Comparison of ENCODE assay signal across 12 cellular contexts in genomic region chrX:49175875-49176274, GRCh38. TPM values are rescaled to one million over a fixed set of nuclear protein-coding genes. Genes with fewer than 3 reads are reported as not detected.
DNase-seq lines count a peak whose midpoint lies in the region; ATAC-seq and TF ChIP-seq lines count a peak whose summit lies in the region.
"Had no signal": no experiment of that assay in that cellular context is flagged by ENCODE, and none has a peak within 500 bp of the region (broad histone marks: within the 10 kb centered on the region; RNA-seq: fewer than 3 reads in every experiment).

No MANE protein-coding gene starts in this region.

- H3K4me1 Mint-ChIP-seq in Calu3 (ENCODE audit: low read depth, unreplicated experiment), result peaks cover 33% of the 10 kb centered on the region
- H3K4me1 Mint-ChIP-seq in dendritic cell treated with granulocyte-macrophage colony-stimulating factor and Interleukin-4, amounts not matched to agents 40 ng/mL and 50 ng/mL, for 4 days (ENCODE audit: low read depth), result peaks cover 72% of the 10 kb centered on the region
- peaks cover 19% of the 10 kb centered on the region for H3K4me1 Mint-ChIP-seq in activated CD8-positive, alpha-beta T cell treated with anti-CD3 and anti-CD28 coated beads for 36 hours (ENCODE audit: low read depth)

- ATAC-seq in HG02970 (IDR thresholded peaks at IDR 0.05; ENCODE audit: low FRiP score, unreplicated experiment), result no peak
- ATAC-seq in activated CD8-positive, alpha-beta T cell treated with anti-CD3 and anti-CD28 coated beads for 36 hours, result no peak
- ATAC-seq: HepG2 had no signal

- no peak overlapping the region for H3K9ac ChIP-seq in stomach smooth muscle (ENCODE audit: low read length in 2 of 2)

- BruUV-seq in Calu3 (replicated peaks; lab: Mats Ljungman, UMichigan), result no TSS peak

- no peak overlapping the region for H3K4me3 Mint-ChIP-seq in Calu3 (ENCODE audit: low read depth, unreplicated experiment)
- H3K4me3 Mint-ChIP-seq in dendritic cell treated with granulocyte-macrophage colony-stimulating factor and Interleukin-4, amounts not matched to agents 40 ng/mL and 50 ng/mL, for 4 days, result no peak overlapping the region
- no peak overlapping the region for H3K4me3 Mint-ChIP-seq in activated CD8-positive, alpha-beta T cell treated with anti-CD3 and anti-CD28 coated beads for 36 hours

- intact Hi-C loops in Calu3 (cut with micrococcal nuclease; ENCODE audit: unreplicated experiment), result no loop called here
- intact Hi-C loops in dendritic cell treated with granulocyte-macrophage colony-stimulating factor and Interleukin-4, amounts not matched to agents 40 ng/mL and 50 ng/mL, for 4 days (cut with micrococcal nuclease), result no loop called here
- intact Hi-C loops in activated CD8-positive, alpha-beta T cell treated with anti-CD3 and anti-CD28 coated beads for 36 hours (cut with micrococcal nuclease), result no loop called here

- DNase-seq in Calu3 (no peak), RWPE1 (ENCODE audit: low spot score) (no peak), NAMALWA (ENCODE audit: low spot score) (no peak)
- DNase-seq in activated CD8-positive, alpha-beta T cell treated with anti-CD3 and anti-CD28 coated beads for 36 hours, result no peak
- DNase-seq: CD8-positive, alpha-beta memory T cell; DMS 273 treated with DMSO at 0.1 percent for 48 hours; NCI-H1436; NCI-H2029 treated with DMSO at 0.1 percent for 48 hours had no signal

- no peaks in the 10 kb centered on the region for H3K9me3 Mint-ChIP-seq in Calu3 (ENCODE audit: low read depth, unreplicated experiment)
- H3K9me3 Mint-ChIP-seq in dendritic cell treated with granulocyte-macrophage colony-stimulating factor and Interleukin-4, amounts not matched to agents 40 ng/mL and 50 ng/mL, for 4 days, result no peaks in the 10 kb centered on the region
- no peaks in the 10 kb centered on the region for H3K9me3 Mint-ChIP-seq in activated CD8-positive, alpha-beta T cell treated with anti-CD3 and anti-CD28 coated beads for 36 hours
- H3K9me3 Mint-ChIP-seq: CD8-positive, alpha-beta memory T cell had no signal

- H3K27ac ChIP-seq in RWPE1 (peak overlapping the region; percentile 97), stomach smooth muscle (ENCODE audit: low read length) (peak overlapping the region; percentile 55)

- POLR2A ChIA-PET in RWPE1 (lab: Yijun Ruan, JAX; ENCODE audit: low non-redundant PET), result interaction anchor here (1.0 to 1.1 kb wide), 2 partner anchors 9 kb away, joined by 3 to 4 read pairs; no protein-coding TSS in a partner anchor
- POLR2A ChIA-PET in activated CD8-positive, alpha-beta T cell treated with anti-CD3 and anti-CD28 coated beads for 36 hours (lab: Charles Lee), result interaction anchor here (1.5 kb wide), 1 partner anchor 10 kb away, joined by 3 read pairs; no protein-coding TSS in a partner anchor

- H3K4me1 ChIP-seq in stomach smooth muscle (ENCODE audit: control insufficient read depth, insufficient read depth, low read length), result peaks cover 14% of the 10 kb centered on the region

- H3K9me3 ChIP-seq in stomach smooth muscle (ENCODE audit: control insufficient read depth in 2 of 2, low read length in 2 of 2), result no peaks in the 10 kb centered on the region

- no peak overlapping the region for H3K4me3 ChIP-seq in stomach smooth muscle (ENCODE audit: low read length in 2 of 2)

- H3K36me3 ChIP-seq in stomach smooth muscle (ENCODE audit: control insufficient read depth in 2 of 2, insufficient read depth in 2 of 2, low read length in 2 of 2), result peaks cover 11 to 14% of the 10 kb centered on the region in 2 donors

- no peak for TF ChIP-seq CTCF in Calu3 (IDR thresholded peaks at IDR 0.05; ENCODE audit: unreplicated experiment)
- TF ChIP-seq CTCF in RWPE1 (conservative IDR thresholded peaks at IDR 0.05; ENCODE audit: low read depth), result no peak
- no peak for TF ChIP-seq CTCF in activated CD8-positive, alpha-beta T cell treated with anti-CD3 and anti-CD28 coated beads for 36 hours (IDR thresholded peaks at IDR 0.05)

- peaks cover 0 to 3% of the 10 kb centered on the region in 2 donors for H3K27me3 ChIP-seq in stomach smooth muscle (ENCODE audit: control insufficient read depth in 1 of 2, insufficient read depth in 2 of 2, low read length in 2 of 2)

- CTCF ChIA-PET in Calu3 (lab: Charles Lee) (no interaction called here), RWPE1 (lab: Yijun Ruan, JAX) (no interaction called here)
- CTCF ChIA-PET in activated CD8-positive, alpha-beta T cell treated with anti-CD3 and anti-CD28 coated beads for 36 hours (lab: Charles Lee), result no interaction called here

- peak overlapping the region; percentile 83 for H3K27ac Mint-ChIP-seq in Calu3 (ENCODE audit: unreplicated experiment)
- H3K27ac Mint-ChIP-seq in dendritic cell treated with granulocyte-macrophage colony-stimulating factor and Interleukin-4, amounts not matched to agents 40 ng/mL and 50 ng/mL, for 4 days, result peak overlapping the region; percentile 74
- no peak overlapping the region for H3K27ac Mint-ChIP-seq in activated CD8-positive, alpha-beta T cell treated with anti-CD3 and anti-CD28 coated beads for 36 hours

- H3K27me3 Mint-ChIP-seq in Calu3 (ENCODE audit: unreplicated experiment), result no peaks in the 10 kb centered on the region
- no peaks in the 10 kb centered on the region for H3K27me3 Mint-ChIP-seq in dendritic cell treated with granulocyte-macrophage colony-stimulating factor and Interleukin-4, amounts not matched to agents 40 ng/mL and 50 ng/mL, for 4 days
- no peaks in the 10 kb centered on the region for H3K27me3 Mint-ChIP-seq in activated CD8-positive, alpha-beta T cell treated with anti-CD3 and anti-CD28 coated beads for 36 hours
- H3K27me3 Mint-ChIP-seq: CD8-positive, alpha-beta memory T cell had no signal

- peaks cover 83% of the 10 kb centered on the region for H3K36me3 Mint-ChIP-seq in Calu3 (ENCODE audit: insufficient read depth, unreplicated experiment)
- H3K36me3 Mint-ChIP-seq in dendritic cell treated with granulocyte-macrophage colony-stimulating factor and Interleukin-4, amounts not matched to agents 40 ng/mL and 50 ng/mL, for 4 days (ENCODE audit: low read depth), result peaks cover 88% of the 10 kb centered on the region
- H3K36me3 Mint-ChIP-seq in activated CD8-positive, alpha-beta T cell treated with anti-CD3 and anti-CD28 coated beads for 36 hours (ENCODE audit: low read depth), result peaks cover 48% of the 10 kb centered on the region

RNA-seq across cellular contexts. Expression of gene PLP2, which starts 4.2 kb away (rescaled TPM):
- total RNA-seq in Calu3 (2022), result 222 and 273 TPM in 2 replicates
- 100 to 1,000 TPM; 130 to 136 TPM for total RNA-seq in activated CD8-positive, alpha-beta T cell treated with anti-CD3 and anti-CD28 coated beads for 36 hours

RNA-seq across cellular contexts. Expression of gene PRICKLE3, which starts 10.3 kb away (rescaled TPM):
- total RNA-seq in Calu3 (2022), result 22.3 and 24.3 TPM in 2 replicates
- 10 to 100 TPM; 25.9 TPM for total RNA-seq in activated CD8-positive, alpha-beta T cell treated with anti-CD3 and anti-CD28 coated beads for 36 hours

RNA-seq across cellular contexts. Expression of gene MAGIX, which starts 13.3 kb away (rescaled TPM):
- 13.9 and 16.6 TPM in 2 replicates for total RNA-seq in Calu3 (2022)
- under 1 TPM; 0.54 to 0.87 TPM for total RNA-seq in activated CD8-positive, alpha-beta T cell treated with anti-CD3 and anti-CD28 coated beads for 36 hours

RNA-seq across cellular contexts. Expression of gene SYP, which starts 24.1 kb away (rescaled TPM):
- total RNA-seq in Calu3 (2022), result 1.9 and 2.7 TPM in 2 replicates
- 10 to 100 TPM; 10.2 to 11.4 TPM for total RNA-seq in activated CD8-positive, alpha-beta T cell treated with anti-CD3 and anti-CD28 coated beads for 36 hours

RNA-seq across cellular contexts. Expression of gene GPKOW, which starts 52.3 kb away (rescaled TPM):
- 32.3 and 35.7 TPM in 2 replicates for total RNA-seq in Calu3 (2022)
- total RNA-seq in activated CD8-positive, alpha-beta T cell treated with anti-CD3 and anti-CD28 coated beads for 36 hours, result 10 to 100 TPM; 18.5 to 19.0 TPM
